ENCODE assay signal across 1 cellular context in the genomic region with DNA sequence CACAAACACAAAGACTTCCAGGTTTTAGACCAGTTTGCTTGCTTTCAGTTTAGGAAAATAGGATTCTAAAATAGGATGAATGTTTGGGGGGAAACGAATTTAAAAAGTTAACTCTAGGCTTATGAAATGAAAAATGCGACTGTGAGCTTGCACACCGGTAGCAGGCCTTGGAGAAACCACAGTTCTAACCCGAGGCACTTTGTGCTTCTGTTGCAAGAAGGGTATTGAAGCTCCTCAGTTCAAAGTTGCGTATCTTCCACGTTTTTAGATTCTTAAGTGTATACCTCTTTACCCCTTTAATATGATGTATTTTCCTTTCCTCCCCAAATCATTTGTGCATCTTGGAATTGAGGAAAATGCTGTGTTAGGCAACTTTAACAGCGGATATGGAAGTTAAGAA.
TF ChIP-seq lines count a peak whose summit lies in the region.

No MANE protein-coding gene starts in this region.

TF ChIP-seq in IMR-90, 13 proteins besides CTCF, POLR2A, EP300 and RAD21 (continued from another document):
- no peak for TF ChIP-seq SMC3 (IDR thresholded peaks at IDR 0.05; ENCODE audit: low read depth, low read length)
- TF ChIP-seq CHD1 (IDR thresholded peaks at IDR 0.05; ENCODE audit: low read depth, low read length), result no peak
- TF ChIP-seq, protein P1, sequence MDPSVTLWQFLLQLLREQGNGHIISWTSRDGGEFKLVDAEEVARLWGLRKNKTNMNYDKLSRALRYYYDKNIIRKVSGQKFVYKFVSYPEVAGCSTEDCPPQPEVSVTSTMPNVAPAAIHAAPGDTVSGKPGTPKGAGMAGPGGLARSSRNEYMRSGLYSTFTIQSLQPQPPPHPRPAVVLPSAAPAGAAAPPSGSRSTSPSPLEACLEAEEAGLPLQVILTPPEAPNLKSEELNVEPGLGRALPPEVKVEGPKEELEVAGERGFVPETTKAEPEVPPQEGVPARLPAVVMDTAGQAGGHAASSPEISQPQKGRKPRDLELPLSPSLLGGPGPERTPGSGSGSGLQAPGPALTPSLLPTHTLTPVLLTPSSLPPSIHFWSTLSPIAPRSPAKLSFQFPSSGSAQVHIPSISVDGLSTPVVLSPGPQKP (IDR thresholded peaks at IDR 0.05; ENCODE audit: borderline replicate concordance, low read depth, low read length), result no peak
- TF ChIP-seq, protein P2, sequence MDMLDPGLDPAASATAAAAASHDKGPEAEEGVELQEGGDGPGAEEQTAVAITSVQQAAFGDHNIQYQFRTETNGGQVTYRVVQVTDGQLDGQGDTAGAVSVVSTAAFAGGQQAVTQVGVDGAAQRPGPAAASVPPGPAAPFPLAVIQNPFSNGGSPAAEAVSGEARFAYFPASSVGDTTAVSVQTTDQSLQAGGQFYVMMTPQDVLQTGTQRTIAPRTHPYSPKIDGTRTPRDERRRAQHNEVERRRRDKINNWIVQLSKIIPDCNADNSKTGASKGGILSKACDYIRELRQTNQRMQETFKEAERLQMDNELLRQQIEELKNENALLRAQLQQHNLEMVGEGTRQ (IDR thresholded peaks at IDR 0.05; ENCODE audit: low read depth, low read length), result no peak
- no peak for TF ChIP-seq MAZ (IDR thresholded peaks at IDR 0.05; ENCODE audit: borderline replicate concordance, low read depth, low read length)
- TF ChIP-seq MAFK (IDR thresholded peaks at IDR 0.05; ENCODE audit: low read depth, low read length), result no peak
- no peak for TF ChIP-seq BHLHE40 (IDR thresholded peaks at IDR 0.05; ENCODE audit: low read depth, low read length)
- no peak for TF ChIP-seq RFX5 (IDR thresholded peaks at IDR 0.05; ENCODE audit: low read depth, low read length)
- no peak for TF ChIP-seq FOS (IDR thresholded peaks at IDR 0.05; ENCODE audit: low read depth, low read length)
